ENCODE assay signal across 15 cellular contexts in the genomic region with DNA sequence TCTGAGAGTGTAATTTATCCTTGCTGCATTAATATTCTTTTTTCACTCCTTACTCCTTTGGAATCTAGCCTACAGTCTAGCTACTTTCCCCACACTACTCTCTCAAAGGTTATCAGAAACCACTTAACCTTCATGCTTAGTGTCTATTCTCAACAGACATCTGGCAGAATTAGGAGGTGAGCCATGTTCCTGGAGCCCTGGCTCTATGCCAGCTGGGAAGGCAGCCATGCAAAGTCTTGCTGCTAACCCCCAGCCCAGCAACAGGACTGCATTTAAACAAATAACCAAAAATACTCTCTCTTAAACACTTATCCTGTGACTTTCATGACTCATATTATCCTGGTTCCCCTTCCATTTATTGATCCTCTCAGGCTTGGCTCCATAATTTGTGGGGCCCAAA.
DNase-seq lines count a peak whose midpoint lies in the region; ATAC-seq, FAIRE-seq and TF ChIP-seq lines count a peak whose summit lies in the region.
"Had no signal": no experiment of that assay in that cellular context is flagged by ENCODE, and none has a peak within 500 bp of the region (broad histone marks: within the 10 kb centered on the region; RNA-seq: fewer than 3 reads in every experiment).

No MANE protein-coding gene starts in this region.

- no peak overlapping the region for H3K4me3 Mint-ChIP-seq in activated naive CD8-positive, alpha-beta T cell treated with anti-CD3 and anti-CD28 coated beads, Interleukin-2, amount 50 U/mL, for 24 hours
- H3K4me3 Mint-ChIP-seq: CD8-positive, alpha-beta memory T cell had no signal

- no peak overlapping the region for H3K4me3 ChIP-seq in left ventricle myocardium inferior
- H3K4me3 ChIP-seq: body of pancreas, lung, psoas muscle had no signal

- no peaks in the 10 kb centered on the region for H3K27me3 ChIP-seq in left ventricle myocardium inferior (ENCODE audit: low read depth)
- H3K27me3 ChIP-seq: body of pancreas had no signal

- no peaks in the 10 kb centered on the region for H3K27me3 Mint-ChIP-seq in activated naive CD8-positive, alpha-beta T cell treated with anti-CD3 and anti-CD28 coated beads, Interleukin-2, amount 50 U/mL, for 24 hours
- H3K27me3 Mint-ChIP-seq: CD8-positive, alpha-beta memory T cell had no signal

- TF ChIP-seq POLR2A in H54 (IDR thresholded peaks at IDR 0.05; ENCODE audit: low read depth, low read length): no peak

- DNase-seq in DMS 273 (lab: John Stamatoyannopoulos, UW; ENCODE audit: unreplicated experiment) (peak; percentile 97), NCI-H1105 treated with DMSO at 0.1 percent for 48 hours (lab: John Stamatoyannopoulos, UW) (peak; percentile 90), left ventricle myocardium inferior (peak; percentile 71), H54 (ENCODE audit: insufficient read length, low spot score) (no peak), T-helper 2 cell (no peak)
- no peak for DNase-seq in activated naive CD8-positive, alpha-beta T cell treated with anti-CD3 and anti-CD28 coated beads, Interleukin-2, amount 50 U/mL, for 24 hours
- DNase-seq: CD8-positive, alpha-beta memory T cell; Kasumi-1; psoas muscle; SIG-M5; trophoblast cell had no signal

- ATAC-seq in SK-N-SH treated with all-trans-retinoic acid at 6 μM for 48 hours (no peak; the same call in 2 of the 3 replicates), HG03571 (IDR thresholded peaks at IDR 0.05; ENCODE audit: unreplicated experiment) (no peak)
- no peak for ATAC-seq in activated naive CD8-positive, alpha-beta T cell treated with anti-CD3 and anti-CD28 coated beads, Interleukin-2, amount 50 U/mL, for 24 hours
- ATAC-seq: body of pancreas, psoas muscle had no signal

- peaks cover 4% of the 10 kb centered on the region for H3K9me3 Mint-ChIP-seq in activated naive CD8-positive, alpha-beta T cell treated with anti-CD3 and anti-CD28 coated beads, Interleukin-2, amount 50 U/mL, for 24 hours

- H3K4me1 ChIP-seq in left ventricle myocardium inferior: peaks cover 24% of the 10 kb centered on the region
- H3K4me1 ChIP-seq: body of pancreas had no signal

- H3K36me3 ChIP-seq in left ventricle myocardium inferior: no peaks in the 10 kb centered on the region

- intact Hi-C loops in left ventricle myocardium inferior (cut with micrococcal nuclease): no loop called here

- no peak for FAIRE-seq in H54 (lab: Jason Lieb, UNC)

- no peak for TF ChIP-seq CTCF in left ventricle myocardium inferior (IDR thresholded peaks at IDR 0.05; ENCODE audit: borderline replicate concordance)

- H3K27ac ChIP-seq in left ventricle myocardium inferior (replicated peaks): no peak overlapping the region
- H3K27ac ChIP-seq: body of pancreas, psoas muscle had no signal

- H3K36me3 Mint-ChIP-seq in activated naive CD8-positive, alpha-beta T cell treated with anti-CD3 and anti-CD28 coated beads, Interleukin-2, amount 50 U/mL, for 24 hours (ENCODE audit: low read depth): no peaks in the 10 kb centered on the region

- no peaks in the 10 kb centered on the region for H3K4me1 Mint-ChIP-seq in activated naive CD8-positive, alpha-beta T cell treated with anti-CD3 and anti-CD28 coated beads, Interleukin-2, amount 50 U/mL, for 24 hours
- H3K4me1 Mint-ChIP-seq: CD8-positive, alpha-beta memory T cell had no signal

- H3K27ac Mint-ChIP-seq in activated naive CD8-positive, alpha-beta T cell treated with anti-CD3 and anti-CD28 coated beads, Interleukin-2, amount 50 U/mL, for 24 hours: no peak overlapping the region
- H3K27ac Mint-ChIP-seq: CD8-positive, alpha-beta memory T cell had no signal

- peaks cover 10% of the 10 kb centered on the region for H3K9me3 ChIP-seq in left ventricle myocardium inferior (replicated peaks)
- H3K9me3 ChIP-seq: body of pancreas, psoas muscle had no signal

TF ChIP-seq in SK-N-SH treated with all-trans-retinoic acid at 6 μM for 48 hours, 23 proteins besides CTCF, POLR2A, EP300 and RAD21:
- TF ChIP-seq CSRNP3 (CRISPR knock-in tag; IDR thresholded peaks at IDR 0.05): no peak
- TF ChIP-seq TCF4 (CRISPR knock-in tag; IDR thresholded peaks at IDR 0.05; ENCODE audit: borderline replicate concordance): peak; percentile 32; the same call in 1 of the 2 replicates
- no peak for TF ChIP-seq PPARA (CRISPR knock-in tag; IDR thresholded peaks at IDR 0.05; ENCODE audit: borderline replicate concordance)
- TF ChIP-seq ISL1 (CRISPR knock-in tag; IDR thresholded peaks at IDR 0.05): peak; percentile 67
- no peak for TF ChIP-seq BACH2 (CRISPR knock-in tag; IDR thresholded peaks at IDR 0.05; ENCODE audit: borderline replicate concordance)
- no peak for TF ChIP-seq TOX (CRISPR knock-in tag; IDR thresholded peaks at IDR 0.05; ENCODE audit: borderline replicate concordance)
- no peak for TF ChIP-seq ZFP3 (CRISPR knock-in tag; IDR thresholded peaks at IDR 0.05)
- TF ChIP-seq ARNTL (CRISPR knock-in tag; IDR thresholded peaks at IDR 0.05; ENCODE audit: borderline replicate concordance, low read depth): no peak

Comparison
In these comparisons a context has a peak if more than half of its experiments do, and no peak if none do; other contexts are left out.
1. DNase-seq: peak in DMS 273 (single experiment), NCI-H1105 treated with DMSO at 0.1 percent for 48 hours (single experiment) and left ventricle myocardium inferior (single experiment); none in H54 (single experiment), activated naive CD8-positive, alpha-beta T cell treated with anti-CD3 and anti-CD28 coated beads, Interleukin-2, amount 50 U/mL, for 24 hours (single experiment) and T-helper 2 cell (0 of 5).